ENCODE assay signal across 1 cellular context in the genomic region with DNA sequence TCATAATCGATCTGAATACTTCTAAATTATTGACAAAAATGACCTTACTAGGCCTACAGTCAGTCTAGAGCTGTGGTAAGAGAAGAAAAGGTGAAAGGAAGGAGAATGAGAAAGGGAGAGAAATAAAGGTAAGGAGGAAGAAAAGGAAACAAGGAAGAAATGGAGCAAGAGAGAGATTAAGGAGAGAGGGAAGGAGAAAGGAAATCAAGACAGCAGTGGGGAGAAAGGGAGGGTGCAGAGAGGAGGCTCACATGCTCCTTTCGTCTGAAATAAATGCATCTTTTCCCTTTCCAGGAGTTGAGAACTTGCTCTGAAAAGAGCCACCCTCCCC.
A peak's percentile ranks its signal among the peaks of the same experiment; 100 is the strongest.
TF ChIP-seq lines count a peak whose summit lies in the region.

No MANE protein-coding gene starts in this region.

TF ChIP-seq in WTC11, 78 proteins besides CTCF, POLR2A, EP300 and RAD21:
- no peak for TF ChIP-seq HMGA2 (CRISPR knock-in tag; IDR thresholded peaks at IDR 0.05)
- TF ChIP-seq ZNF512 (CRISPR knock-in tag; IDR thresholded peaks at IDR 0.05; ENCODE audit: borderline replicate concordance): 0 out of 2 replicates have a peak, but pooled peaks have one; percentile 72
- TF ChIP-seq ZNF263 (CRISPR knock-in tag; IDR thresholded peaks at IDR 0.05; ENCODE audit: low read depth): no peak
- TF ChIP-seq IRF2 (CRISPR knock-in tag; IDR thresholded peaks at IDR 0.05; ENCODE audit: borderline replicate concordance, low read depth): no peak
- TF ChIP-seq JUN (CRISPR knock-in tag; IDR thresholded peaks at IDR 0.05): no peak
